Comparison of ENCODE assay signal across 1 cellular context in genomic region chr2:237348281-237348865, GRCh38.
A peak's percentile ranks its signal among the peaks of the same experiment; 100 is the strongest.
TF ChIP-seq lines count a peak whose summit lies in the region.

No MANE protein-coding gene starts in this region.

TF ChIP-seq in IMR-90, 13 proteins besides CTCF, POLR2A, EP300 and RAD21:
- TF ChIP-seq MAZ (IDR thresholded peaks at IDR 0.05; ENCODE audit: borderline replicate concordance, low read depth, low read length) (no peak), MAFK (IDR thresholded peaks at IDR 0.05; ENCODE audit: low read depth, low read length) (peak; percentile 89)
